Comparison of ENCODE assay signal across 8 cellular contexts in the genomic region with DNA sequence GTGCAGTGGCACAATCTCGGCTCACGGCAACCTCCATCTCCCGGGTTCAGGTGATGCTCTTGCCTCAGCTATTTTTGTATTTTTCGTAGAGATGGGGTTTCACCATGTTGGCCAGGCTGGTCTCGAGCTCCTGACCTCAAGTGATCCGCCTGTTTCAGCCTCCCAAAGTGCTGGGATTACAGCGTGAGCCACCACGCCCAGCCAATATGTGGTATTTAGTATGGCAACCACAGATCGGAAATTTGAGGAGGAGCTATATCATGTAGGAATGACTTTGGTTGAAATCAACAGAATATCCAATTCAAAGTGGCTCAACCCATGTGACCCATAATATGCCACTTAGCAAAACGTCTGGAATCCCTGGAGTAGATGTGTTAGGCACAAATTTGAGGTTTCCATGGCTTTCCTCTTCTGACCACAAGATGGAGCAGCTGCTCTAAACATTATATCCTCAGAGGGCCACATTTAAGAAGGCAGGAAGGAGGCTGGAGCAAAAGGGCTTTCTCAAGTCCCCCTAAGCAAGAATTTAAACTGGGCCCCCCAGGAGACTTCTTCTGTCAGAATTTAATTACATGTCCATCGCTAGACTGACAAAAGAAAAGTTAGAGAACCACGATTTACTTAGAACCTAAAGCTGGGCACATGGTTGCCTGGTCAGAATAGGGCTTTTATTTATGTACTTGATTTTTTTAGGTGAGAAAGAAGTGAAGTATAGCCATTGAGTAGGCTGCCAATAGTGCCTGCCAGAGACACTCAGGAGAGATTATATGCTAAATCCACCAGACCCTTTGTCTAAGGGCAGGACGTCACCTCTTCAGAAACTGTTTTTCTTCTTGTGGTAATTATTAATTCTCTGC. TPM values are rescaled to one million over a fixed set of nuclear protein-coding genes. Genes with fewer than 3 reads are reported as not detected.
A peak's percentile ranks its signal among the peaks of the same experiment; 100 is the strongest.
DNase-seq lines count a peak whose midpoint lies in the region; ATAC-seq, FAIRE-seq and TF ChIP-seq lines count a peak whose summit lies in the region.

No MANE protein-coding gene starts in this region.

- H3K4me3 ChIP-seq in GM06990 (replicated peaks; ENCODE audit: low read depth, low read length) (no peak overlapping the region), SJCRH30 (peak overlapping the region; percentile 23), bronchial epithelial cell (ENCODE audit: low read depth, low read length) (no peak overlapping the region)

- no peak for FAIRE-seq in bronchial epithelial cell (lab: Jason Lieb, UNC)

- H3K4me1 ChIP-seq in SJCRH30: peaks cover 31% of the 10 kb centered on the region

- no peaks in the 10 kb centered on the region for H3K9me3 ChIP-seq in SJCRH30 (replicated peaks)

- H3K27me3 ChIP-seq in GM06990 (replicated peaks; ENCODE audit: control insufficient read depth, insufficient read depth, low read length): no peaks in the 10 kb centered on the region
- no peaks in the 10 kb centered on the region for H3K27me3 ChIP-seq in SJCRH30
- H3K27me3 ChIP-seq in bronchial epithelial cell (ENCODE audit: control insufficient read depth, insufficient read depth, low read length): no peaks in the 10 kb centered on the region

- TF ChIP-seq CTCF in 22Rv1 (IDR thresholded peaks at IDR 0.05) (peak; percentile 84), GM06990 (IDR thresholded peaks at IDR 0.05; ENCODE audit: insufficient read depth, low read length, poor library complexity, severe bottlenecking) (peak; percentile 73), bronchial epithelial cell (IDR thresholded peaks at IDR 0.05; ENCODE audit: insufficient read depth, low read length, severe bottlenecking) (peak; percentile 77)

- no peak for ATAC-seq in GM21576 (IDR thresholded peaks at IDR 0.05; ENCODE audit: unreplicated experiment)

- H3K27ac ChIP-seq in 22Rv1 (no peak overlapping the region), SJCRH30 (peak overlapping the region; percentile 98)

- DNase-seq in GM06990 (ENCODE audit: extremely low read depth, insufficient read length): peak; percentile 11
- DNase-seq in NCI-H128 (lab: John Stamatoyannopoulos, UW; ENCODE audit: unreplicated experiment): peak; percentile 56
- DNase-seq in SJCRH30: peak; percentile 91 to 100
- peak; percentile 69 for DNase-seq in bronchial epithelial cell (ENCODE audit: low read depth)
- DNase-seq in kidney glomerular epithelial cell (lab: John Stamatoyannopoulos, UW): peak; percentile 81
- DNase-seq in stimulated activated CD8-positive, alpha-beta memory T cell treated with anti-CD3 and anti-CD28 coated beads, Interleukin-4, amount 100 ng/mL, for 48 hours: peak; percentile 39

- H3K36me3 ChIP-seq in GM06990 (ENCODE audit: control insufficient read depth, insufficient read depth, low read length) (no peaks in the 10 kb centered on the region), SJCRH30 (no peaks in the 10 kb centered on the region), bronchial epithelial cell (ENCODE audit: control insufficient read depth, insufficient read depth, low read length) (no peaks in the 10 kb centered on the region)

RNA-seq across cellular contexts. Expression of a gene that starts 49.6 kb away (rescaled TPM):
- total RNA-seq in SJCRH30 (2014; rRNA removed; shearing (Covaris generic)): 27.9 and 30.7 TPM in 2 replicates
- 26.3 and 32.4 TPM in 2 replicates for total RNA-seq in bronchial epithelial cell

Comparison
In these comparisons a context has a peak if more than half of its experiments do, and no peak if none do; other contexts are left out.
1. DNase-seq: peak in every context shown above with its lines; median percentile 96 in SJCRH30; 81 in kidney glomerular epithelial cell; 69 in bronchial epithelial cell; 56 in NCI-H128; 39 in stimulated activated CD8-positive, alpha-beta memory T cell treated with anti-CD3 and anti-CD28 coated beads, Interleukin-4, amount 100 ng/mL, for 48 hours; 11 in GM06990.